In the genomic region with DNA sequence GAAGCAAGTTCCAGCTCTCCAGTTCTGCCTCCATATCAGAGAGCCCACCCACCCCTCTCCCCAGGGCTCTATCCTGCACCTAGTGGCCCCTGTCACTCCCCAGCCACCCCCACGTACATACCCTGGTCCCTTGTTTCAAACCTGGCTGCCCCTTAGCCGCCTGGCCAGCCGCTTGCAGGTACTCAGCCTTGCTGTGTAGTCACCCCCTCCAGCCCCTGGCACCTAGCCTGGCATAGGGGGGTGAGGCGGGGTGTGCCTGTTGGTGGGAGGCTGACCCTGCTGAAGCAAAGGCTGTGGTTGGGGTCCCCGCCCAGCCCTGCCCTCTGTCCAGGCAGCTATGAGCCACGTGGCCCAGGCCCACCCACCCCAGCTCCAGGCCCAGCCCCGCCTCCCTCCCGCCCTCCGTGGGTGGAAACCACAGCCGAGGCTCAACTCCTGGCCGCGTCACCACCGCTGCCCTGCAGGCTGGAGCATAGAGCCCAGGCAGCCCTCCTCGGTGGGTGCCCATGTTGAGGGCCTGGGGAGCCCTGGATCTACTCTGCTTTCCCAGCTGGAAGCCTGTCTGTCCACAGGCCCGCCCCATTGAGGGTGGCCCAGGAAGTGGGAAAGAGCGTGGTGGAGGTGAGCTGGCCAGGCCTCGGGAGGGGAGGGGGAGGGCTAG, we compare ENCODE assay signal across 1 cellular context.
TF ChIP-seq lines count a peak whose summit lies in the region.

No MANE protein-coding gene starts in this region.

TF ChIP-seq in H1, 55 proteins besides CTCF, POLR2A, EP300 and RAD21:
- TF ChIP-seq EZH2 (IDR thresholded peaks at IDR 0.05; ENCODE audit: low read depth, low read length, severe bottlenecking) (no peak), SRF (IDR thresholded peaks at IDR 0.05; ENCODE audit: low read depth, low read length) (no peak), EGR1 (IDR thresholded peaks at IDR 0.05; ENCODE audit: borderline replicate concordance, low read depth, low read length) (no peak), POLR2AphosphoS5 (IDR thresholded peaks at IDR 0.05; ENCODE audit: low read depth, low read length) (no peak), TAF1 (IDR thresholded peaks at IDR 0.05; ENCODE audit: low read depth, low read length) (no peak), CBX8 (IDR thresholded peaks at IDR 0.05; ENCODE audit: borderline replicate concordance, low read depth, low read length) (no peak), HDAC6 (IDR thresholded peaks at IDR 0.05; ENCODE audit: low read depth, low read length) (no peak)
- TF ChIP-seq, protein P1, sequence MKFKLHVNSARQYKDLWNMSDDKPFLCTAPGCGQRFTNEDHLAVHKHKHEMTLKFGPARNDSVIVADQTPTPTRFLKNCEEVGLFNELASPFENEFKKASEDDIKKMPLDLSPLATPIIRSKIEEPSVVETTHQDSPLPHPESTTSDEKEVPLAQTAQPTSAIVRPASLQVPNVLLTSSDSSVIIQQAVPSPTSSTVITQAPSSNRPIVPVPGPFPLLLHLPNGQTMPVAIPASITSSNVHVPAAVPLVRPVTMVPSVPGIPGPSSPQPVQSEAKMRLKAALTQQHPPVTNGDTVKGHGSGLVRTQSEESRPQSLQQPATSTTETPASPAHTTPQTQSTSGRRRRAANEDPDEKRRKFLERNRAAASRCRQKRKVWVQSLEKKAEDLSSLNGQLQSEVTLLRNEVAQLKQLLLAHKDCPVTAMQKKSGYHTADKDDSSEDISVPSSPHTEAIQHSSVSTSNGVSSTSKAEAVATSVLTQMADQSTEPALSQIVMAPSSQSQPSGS (IDR thresholded peaks at IDR 0.05; ENCODE audit: low read length), result no peak
